In the genomic region with DNA sequence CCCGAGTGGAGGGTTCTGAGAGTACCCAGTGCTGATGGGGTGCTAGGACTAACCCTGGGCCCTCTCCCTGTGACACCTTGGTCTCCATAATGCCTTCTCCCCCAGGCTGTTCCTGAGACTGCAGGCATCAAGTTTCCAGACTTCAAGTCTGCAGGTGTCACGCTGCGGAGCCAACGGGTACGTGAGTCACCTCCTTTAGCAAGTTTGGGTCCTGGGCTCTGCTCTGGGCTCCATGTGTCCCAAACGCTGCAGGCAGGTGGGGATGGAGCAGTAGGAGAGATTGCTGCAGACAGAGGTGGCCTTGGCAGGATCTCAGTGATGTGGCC, we compare ENCODE assay signal across 1 cellular context.
TF ChIP-seq lines count a peak whose summit lies in the region.

No MANE protein-coding gene starts in this region.

TF ChIP-seq in K562, 482 proteins besides CTCF, POLR2A, EP300 and RAD21:
- TF ChIP-seq BRD9 (IDR thresholded peaks at IDR 0.05; ENCODE audit: low read depth, partially characterized antibody) (no peak), MTA2 (IDR thresholded peaks at IDR 0.05; ENCODE audit: low read depth) (no peak), ZNF224 (CRISPR knock-in tag; IDR thresholded peaks at IDR 0.05) (no peak), RBM25 (IDR thresholded peaks at IDR 0.05; ENCODE audit: low read depth, low read length, severe bottlenecking) (no peak)
- TF ChIP-seq, protein P1, sequence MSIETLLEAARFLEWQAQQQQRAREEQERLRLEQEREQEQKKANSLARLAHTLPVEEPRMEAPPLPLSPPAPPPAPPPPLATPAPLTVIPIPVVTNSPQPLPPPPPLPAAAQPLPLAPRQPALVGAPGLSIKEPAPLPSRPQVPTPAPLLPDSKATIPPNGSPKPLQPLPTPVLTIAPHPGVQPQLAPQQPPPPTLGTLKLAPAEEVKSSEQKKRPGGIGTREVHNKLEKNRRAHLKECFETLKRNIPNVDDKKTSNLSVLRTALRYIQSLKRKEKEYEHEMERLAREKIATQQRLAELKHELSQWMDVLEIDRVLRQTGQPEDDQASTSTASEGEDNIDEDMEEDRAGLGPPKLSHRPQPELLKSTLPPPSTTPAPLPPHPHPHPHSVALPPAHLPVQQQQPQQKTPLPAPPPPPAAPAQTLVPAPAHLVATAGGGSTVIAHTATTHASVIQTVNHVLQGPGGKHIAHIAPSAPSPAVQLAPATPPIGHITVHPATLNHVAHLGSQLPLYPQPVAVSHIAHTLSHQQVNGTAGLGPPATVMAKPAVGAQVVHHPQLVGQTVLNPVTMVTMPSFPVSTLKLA (conservative IDR thresholded peaks at IDR 0.05), result no peak
- TF ChIP-seq, protein P2, sequence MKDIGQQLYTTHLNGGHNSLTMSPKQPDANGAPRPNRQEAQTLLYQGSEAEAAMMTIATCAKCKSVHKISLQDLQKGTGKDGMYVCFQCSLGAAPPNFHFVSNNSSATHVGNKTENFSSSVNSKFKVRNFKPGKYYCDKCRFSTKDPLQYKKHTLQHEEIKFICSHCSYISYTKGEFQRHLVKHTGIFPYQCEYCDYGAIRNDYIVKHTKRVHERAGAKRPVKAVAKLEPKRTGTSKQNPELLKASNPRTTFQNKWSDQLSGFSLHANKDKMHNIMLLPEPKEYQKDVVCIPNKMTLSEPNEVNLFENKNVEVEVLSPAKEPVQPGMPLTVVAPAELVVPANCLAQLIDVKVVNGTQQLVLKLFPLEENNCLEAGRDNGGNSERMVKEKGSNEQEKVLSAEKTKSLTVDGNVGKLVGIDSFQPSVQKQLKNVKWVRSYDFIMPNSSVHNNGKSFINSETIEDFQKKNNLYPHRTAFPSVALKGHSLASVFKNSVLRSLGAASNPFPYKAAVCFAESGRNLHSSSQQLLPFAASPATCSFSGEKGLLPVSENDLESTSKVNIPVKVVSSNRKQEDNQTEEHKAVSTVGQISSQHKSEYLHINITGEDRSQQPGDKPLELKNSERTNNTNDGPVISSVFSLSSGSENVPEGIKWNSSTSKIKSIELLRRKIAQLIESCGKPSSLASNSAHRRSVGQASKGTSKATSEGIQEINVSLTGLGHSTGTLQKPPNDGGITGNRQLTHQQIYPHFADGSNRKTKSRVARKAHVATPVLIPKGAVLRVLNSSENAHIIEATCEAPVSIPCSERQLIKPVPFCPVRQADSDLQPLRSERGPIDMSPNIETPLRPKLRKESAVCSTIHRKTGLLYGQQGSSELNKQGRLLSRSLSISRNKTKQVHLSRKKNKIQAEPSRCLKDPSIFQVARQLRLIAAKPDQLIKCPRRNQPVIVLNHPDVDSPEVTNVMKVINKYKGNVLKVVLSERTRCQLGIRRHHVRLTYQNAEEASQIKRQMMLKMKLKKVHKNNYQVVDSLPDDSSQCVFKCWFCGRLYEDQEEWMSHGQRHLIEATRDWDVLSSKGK (CRISPR knock-in tag; IDR thresholded peaks at IDR 0.05), result no peak
- TF ChIP-seq, protein P3, sequence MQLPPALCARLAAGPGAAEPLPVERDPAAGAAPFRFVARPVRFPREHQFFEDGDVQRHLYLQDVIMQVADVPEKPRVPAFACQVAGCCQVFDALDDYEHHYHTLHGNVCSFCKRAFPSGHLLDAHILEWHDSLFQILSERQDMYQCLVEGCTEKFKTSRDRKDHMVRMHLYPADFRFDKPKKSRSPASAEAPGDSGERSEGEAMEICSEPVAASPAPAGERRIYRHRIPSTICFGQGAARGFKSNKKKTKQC (CRISPR knock-in tag; IDR thresholded peaks at IDR 0.05), result no peak
- TF ChIP-seq, protein P4, sequence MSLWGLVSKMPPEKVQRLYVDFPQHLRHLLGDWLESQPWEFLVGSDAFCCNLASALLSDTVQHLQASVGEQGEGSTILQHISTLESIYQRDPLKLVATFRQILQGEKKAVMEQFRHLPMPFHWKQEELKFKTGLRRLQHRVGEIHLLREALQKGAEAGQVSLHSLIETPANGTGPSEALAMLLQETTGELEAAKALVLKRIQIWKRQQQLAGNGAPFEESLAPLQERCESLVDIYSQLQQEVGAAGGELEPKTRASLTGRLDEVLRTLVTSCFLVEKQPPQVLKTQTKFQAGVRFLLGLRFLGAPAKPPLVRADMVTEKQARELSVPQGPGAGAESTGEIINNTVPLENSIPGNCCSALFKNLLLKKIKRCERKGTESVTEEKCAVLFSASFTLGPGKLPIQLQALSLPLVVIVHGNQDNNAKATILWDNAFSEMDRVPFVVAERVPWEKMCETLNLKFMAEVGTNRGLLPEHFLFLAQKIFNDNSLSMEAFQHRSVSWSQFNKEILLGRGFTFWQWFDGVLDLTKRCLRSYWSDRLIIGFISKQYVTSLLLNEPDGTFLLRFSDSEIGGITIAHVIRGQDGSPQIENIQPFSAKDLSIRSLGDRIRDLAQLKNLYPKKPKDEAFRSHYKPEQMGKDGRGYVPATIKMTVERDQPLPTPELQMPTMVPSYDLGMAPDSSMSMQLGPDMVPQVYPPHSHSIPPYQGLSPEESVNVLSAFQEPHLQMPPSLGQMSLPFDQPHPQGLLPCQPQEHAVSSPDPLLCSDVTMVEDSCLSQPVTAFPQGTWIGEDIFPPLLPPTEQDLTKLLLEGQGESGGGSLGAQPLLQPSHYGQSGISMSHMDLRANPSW (CRISPR knock-in tag; IDR thresholded peaks at IDR 0.05), result no peak
